26 cellular contexts compared by ENCODE assay signal in the genomic region with DNA sequence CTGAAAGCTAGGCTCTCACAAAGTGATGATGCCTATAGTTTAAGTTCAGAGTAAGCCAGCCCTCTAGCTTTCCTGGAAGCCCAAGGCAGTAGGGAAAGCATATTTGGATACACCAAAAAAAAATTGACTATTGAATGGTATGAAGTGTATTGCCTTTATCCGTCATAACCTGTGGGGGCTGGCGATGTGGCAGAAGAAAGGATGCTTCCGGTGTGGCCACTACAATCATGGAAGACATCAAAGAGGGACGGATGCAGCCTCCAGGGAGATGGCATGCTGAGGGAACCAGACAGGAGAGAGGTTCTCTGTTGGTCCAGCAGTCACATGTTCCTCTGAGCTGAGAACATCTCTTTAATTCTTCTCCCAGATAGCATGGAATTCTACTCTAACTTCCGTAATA.
A peak's percentile ranks its signal among the peaks of the same experiment; 100 is the strongest.
DNase-seq lines count a peak whose midpoint lies in the region; ATAC-seq and TF ChIP-seq lines count a peak whose summit lies in the region.
"Had no signal": no experiment of that assay in that cellular context is flagged by ENCODE, and none has a peak within 500 bp of the region (broad histone marks: within the 10 kb centered on the region; RNA-seq: fewer than 3 reads in every experiment).

No MANE protein-coding gene starts in this region.

- peaks cover 55% of the 10 kb centered on the region for H3K27me3 ChIP-seq in neural progenitor cell
- H3K27me3 ChIP-seq: BE2C, BLaER1 had no signal

- H3K27ac Mint-ChIP-seq in neural progenitor cell (peak overlapping the region; percentile 80), type B pancreatic cell (no peak overlapping the region)
- H3K27ac Mint-ChIP-seq in T-helper 2 cell treated with Interferon-gamma antibody and Interleukin-4, amounts not matched to agents 5 μg/mL and 100 μg/mL, for 36 hours = no peak overlapping the region
- H3K27ac Mint-ChIP-seq: CD14-positive monocyte; CD4-positive, CD25-positive, alpha-beta regulatory T cell; CD8-positive, alpha-beta memory T cell had no signal

- peak; percentile 24 for DNase-seq in ecto neural progenitor cell (ENCODE audit: low spot score)
- peak; percentile 26 for DNase-seq in islet precursor cell
- no peak for DNase-seq in neural progenitor cell (ENCODE audit: low spot score)
- peak; percentile 18 for DNase-seq in type B pancreatic cell (ENCODE audit: extremely low spot score, unreplicated experiment)
- DNase-seq in T-helper 2 cell treated with Interferon-gamma antibody and Interleukin-4, amounts not matched to agents 5 μg/mL and 100 μg/mL, for 36 hours (ENCODE audit: low spot score) = no peak
- DNase-seq in NCI-H748 (lab: John Stamatoyannopoulos, UW; ENCODE audit: unreplicated experiment) = no peak
- DNase-seq in dedifferentiated amniotic fluid mesenchymal stem cell (ENCODE audit: extremely low spot score) = no peak
- DNase-seq: 8988T; ACHN; BE2C; C1 segment of cervical spinal cord; CD4-positive, alpha-beta memory T cell; CD4-positive, CD25-positive, alpha-beta regulatory T cell; CD8-positive, alpha-beta memory T cell; COR-L47; DMS 273 treated with DMSO at 0.1 percent for 48 hours; DMS153; DMS53; DMS79; DND-41; EL; GDM1 had no signal

- no peaks in the 10 kb centered on the region for H3K36me3 ChIP-seq in neural progenitor cell
- H3K36me3 ChIP-seq: BE2C, BLaER1 had no signal

- H3K4me3 Mint-ChIP-seq in neural progenitor cell = no peak overlapping the region
- no peak overlapping the region for H3K4me3 Mint-ChIP-seq in type B pancreatic cell
- H3K4me3 Mint-ChIP-seq in T-helper 2 cell treated with Interferon-gamma antibody and Interleukin-4, amounts not matched to agents 5 μg/mL and 100 μg/mL, for 36 hours = no peak overlapping the region
- H3K4me3 Mint-ChIP-seq: CD14-positive monocyte; CD4-positive, alpha-beta memory T cell; CD4-positive, CD25-positive, alpha-beta regulatory T cell; CD8-positive, alpha-beta memory T cell had no signal

- no peak for ATAC-seq in SK-N-SH treated with all-trans-retinoic acid at 6 μM for 48 hours
- ATAC-seq: GM12878 had no signal

- H3K9me3 Mint-ChIP-seq in neural progenitor cell (peaks cover 51% of the 10 kb centered on the region), type B pancreatic cell (peaks cover 8% of the 10 kb centered on the region)
- no peaks in the 10 kb centered on the region for H3K9me3 Mint-ChIP-seq in T-helper 2 cell treated with Interferon-gamma antibody and Interleukin-4, amounts not matched to agents 5 μg/mL and 100 μg/mL, for 36 hours
- H3K9me3 Mint-ChIP-seq: CD4-positive, alpha-beta memory T cell had no signal

- peaks cover 12% of the 10 kb centered on the region for H3K36me3 Mint-ChIP-seq in neural progenitor cell
- H3K36me3 Mint-ChIP-seq in type B pancreatic cell = no peaks in the 10 kb centered on the region
- H3K36me3 Mint-ChIP-seq in T-helper 2 cell treated with Interferon-gamma antibody and Interleukin-4, amounts not matched to agents 5 μg/mL and 100 μg/mL, for 36 hours (ENCODE audit: low read depth) = no peaks in the 10 kb centered on the region
- H3K36me3 Mint-ChIP-seq: CD14-positive monocyte; CD4-positive, alpha-beta memory T cell; CD4-positive, CD25-positive, alpha-beta regulatory T cell; CD8-positive, alpha-beta memory T cell had no signal

- TF ChIP-seq CTCF in neural progenitor cell (IDR thresholded peaks at IDR 0.05) (no peak), type B pancreatic cell (conservative IDR thresholded peaks at IDR 0.05) (no peak)

- no peak overlapping the region for H2AFZ ChIP-seq in neural progenitor cell (replicated peaks)

- no peak overlapping the region for H3K4me2 ChIP-seq in neural progenitor cell
- H3K4me2 ChIP-seq: BLaER1 had no signal

- peaks cover 18% of the 10 kb centered on the region for H3K27me3 Mint-ChIP-seq in neural progenitor cell (ENCODE audit: insufficient read depth, low read depth)
- peaks cover 8% of the 10 kb centered on the region for H3K27me3 Mint-ChIP-seq in type B pancreatic cell
- H3K27me3 Mint-ChIP-seq in T-helper 2 cell treated with Interferon-gamma antibody and Interleukin-4, amounts not matched to agents 5 μg/mL and 100 μg/mL, for 36 hours (ENCODE audit: low read depth) = peaks cover 2% of the 10 kb centered on the region
- H3K27me3 Mint-ChIP-seq: CD4-positive, CD25-positive, alpha-beta regulatory T cell had no signal

- H3K4me1 Mint-ChIP-seq in neural progenitor cell (peaks cover 37% of the 10 kb centered on the region), type B pancreatic cell (ENCODE audit: unreplicated experiment) (peaks cover 11% of the 10 kb centered on the region)
- H3K4me1 Mint-ChIP-seq in T-helper 2 cell treated with Interferon-gamma antibody and Interleukin-4, amounts not matched to agents 5 μg/mL and 100 μg/mL, for 36 hours (ENCODE audit: low read depth) = no peaks in the 10 kb centered on the region
- H3K4me1 Mint-ChIP-seq: CD14-positive monocyte; CD4-positive, alpha-beta memory T cell; CD4-positive, CD25-positive, alpha-beta regulatory T cell; CD8-positive, alpha-beta memory T cell had no signal

- no peaks in the 10 kb centered on the region for H3K9me3 ChIP-seq in neural progenitor cell (ENCODE audit: low read depth)
- H3K9me3 ChIP-seq: BE2C had no signal

- H3K4me1 ChIP-seq in neural progenitor cell = peaks cover 23% of the 10 kb centered on the region
- H3K4me1 ChIP-seq: BE2C, BLaER1 had no signal

- H3K9ac ChIP-seq in neural progenitor cell = no peak overlapping the region
- H3K9ac ChIP-seq: BLaER1 had no signal

- H4K20me1 ChIP-seq in neural progenitor cell (ENCODE audit: low read depth) = no peaks in the 10 kb centered on the region
- H4K20me1 ChIP-seq: BLaER1 had no signal

- H3K79me2 ChIP-seq in neural progenitor cell (ENCODE audit: low read depth) = no peaks in the 10 kb centered on the region

- no peak overlapping the region for H3K27ac ChIP-seq in neural progenitor cell
- H3K27ac ChIP-seq: BLaER1 had no signal

- peaks cover 5% of the 10 kb centered on the region for H3F3A ChIP-seq in neural progenitor cell (ENCODE audit: low read depth)

- no peak overlapping the region for H3K4me3 ChIP-seq in neural progenitor cell
- H3K4me3 ChIP-seq: BLaER1, GM12878 had no signal

TF ChIP-seq in SK-N-SH treated with all-trans-retinoic acid at 6 μM for 48 hours, 23 proteins besides CTCF, POLR2A, EP300 and RAD21 (continues in another document):
- TF ChIP-seq GLIS3 (CRISPR knock-in tag; IDR thresholded peaks at IDR 0.05) (no peak), ZC3H10 (CRISPR knock-in tag; IDR thresholded peaks at IDR 0.05) (no peak), ZNF70 (CRISPR knock-in tag; IDR thresholded peaks at IDR 0.05) (no peak), SNAI2 (CRISPR knock-in tag; IDR thresholded peaks at IDR 0.05) (no peak), OSR1 (CRISPR knock-in tag; IDR thresholded peaks at IDR 0.05) (no peak), CSDC2 (CRISPR knock-in tag; IDR thresholded peaks at IDR 0.05) (no peak), PPARA (CRISPR knock-in tag; IDR thresholded peaks at IDR 0.05; ENCODE audit: borderline replicate concordance) (no peak)
- TF ChIP-seq, protein P1, sequence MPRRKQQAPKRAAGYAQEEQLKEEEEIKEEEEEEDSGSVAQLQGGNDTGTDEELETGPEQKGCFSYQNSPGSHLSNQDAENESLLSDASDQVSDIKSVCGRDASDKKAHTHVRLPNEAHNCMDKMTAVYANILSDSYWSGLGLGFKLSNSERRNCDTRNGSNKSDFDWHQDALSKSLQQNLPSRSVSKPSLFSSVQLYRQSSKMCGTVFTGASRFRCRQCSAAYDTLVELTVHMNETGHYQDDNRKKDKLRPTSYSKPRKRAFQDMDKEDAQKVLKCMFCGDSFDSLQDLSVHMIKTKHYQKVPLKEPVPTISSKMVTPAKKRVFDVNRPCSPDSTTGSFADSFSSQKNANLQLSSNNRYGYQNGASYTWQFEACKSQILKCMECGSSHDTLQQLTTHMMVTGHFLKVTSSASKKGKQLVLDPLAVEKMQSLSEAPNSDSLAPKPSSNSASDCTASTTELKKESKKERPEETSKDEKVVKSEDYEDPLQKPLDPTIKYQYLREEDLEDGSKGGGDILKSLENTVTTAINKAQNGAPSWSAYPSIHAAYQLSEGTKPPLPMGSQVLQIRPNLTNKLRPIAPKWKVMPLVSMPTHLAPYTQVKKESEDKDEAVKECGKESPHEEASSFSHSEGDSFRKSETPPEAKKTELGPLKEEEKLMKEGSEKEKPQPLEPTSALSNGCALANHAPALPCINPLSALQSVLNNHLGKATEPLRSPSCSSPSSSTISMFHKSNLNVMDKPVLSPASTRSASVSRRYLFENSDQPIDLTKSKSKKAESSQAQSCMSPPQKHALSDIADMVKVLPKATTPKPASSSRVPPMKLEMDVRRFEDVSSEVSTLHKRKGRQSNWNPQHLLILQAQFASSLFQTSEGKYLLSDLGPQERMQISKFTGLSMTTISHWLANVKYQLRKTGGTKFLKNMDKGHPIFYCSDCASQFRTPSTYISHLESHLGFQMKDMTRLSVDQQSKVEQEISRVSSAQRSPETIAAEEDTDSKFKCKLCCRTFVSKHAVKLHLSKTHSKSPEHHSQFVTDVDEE (CRISPR knock-in tag; IDR thresholded peaks at IDR 0.05) = no peak
- TF ChIP-seq, protein P2, sequence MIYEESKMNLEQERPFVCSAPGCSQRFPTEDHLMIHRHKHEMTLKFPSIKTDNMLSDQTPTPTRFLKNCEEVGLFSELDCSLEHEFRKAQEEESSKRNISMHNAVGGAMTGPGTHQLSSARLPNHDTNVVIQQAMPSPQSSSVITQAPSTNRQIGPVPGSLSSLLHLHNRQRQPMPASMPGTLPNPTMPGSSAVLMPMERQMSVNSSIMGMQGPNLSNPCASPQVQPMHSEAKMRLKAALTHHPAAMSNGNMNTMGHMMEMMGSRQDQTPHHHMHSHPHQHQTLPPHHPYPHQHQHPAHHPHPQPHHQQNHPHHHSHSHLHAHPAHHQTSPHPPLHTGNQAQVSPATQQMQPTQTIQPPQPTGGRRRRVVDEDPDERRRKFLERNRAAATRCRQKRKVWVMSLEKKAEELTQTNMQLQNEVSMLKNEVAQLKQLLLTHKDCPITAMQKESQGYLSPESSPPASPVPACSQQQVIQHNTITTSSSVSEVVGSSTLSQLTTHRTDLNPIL (CRISPR knock-in tag; IDR thresholded peaks at IDR 0.05; ENCODE audit: low read depth) = no peak
- TF ChIP-seq, protein P3, sequence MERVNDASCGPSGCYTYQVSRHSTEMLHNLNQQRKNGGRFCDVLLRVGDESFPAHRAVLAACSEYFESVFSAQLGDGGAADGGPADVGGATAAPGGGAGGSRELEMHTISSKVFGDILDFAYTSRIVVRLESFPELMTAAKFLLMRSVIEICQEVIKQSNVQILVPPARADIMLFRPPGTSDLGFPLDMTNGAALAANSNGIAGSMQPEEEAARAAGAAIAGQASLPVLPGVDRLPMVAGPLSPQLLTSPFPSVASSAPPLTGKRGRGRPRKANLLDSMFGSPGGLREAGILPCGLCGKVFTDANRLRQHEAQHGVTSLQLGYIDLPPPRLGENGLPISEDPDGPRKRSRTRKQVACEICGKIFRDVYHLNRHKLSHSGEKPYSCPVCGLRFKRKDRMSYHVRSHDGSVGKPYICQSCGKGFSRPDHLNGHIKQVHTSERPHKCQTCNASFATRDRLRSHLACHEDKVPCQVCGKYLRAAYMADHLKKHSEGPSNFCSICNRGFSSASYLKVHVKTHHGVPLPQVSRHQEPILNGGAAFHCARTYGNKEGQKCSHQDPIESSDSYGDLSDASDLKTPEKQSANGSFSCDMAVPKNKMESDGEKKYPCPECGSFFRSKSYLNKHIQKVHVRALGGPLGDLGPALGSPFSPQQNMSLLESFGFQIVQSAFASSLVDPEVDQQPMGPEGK (CRISPR knock-in tag; IDR thresholded peaks at IDR 0.05; ENCODE audit: borderline replicate concordance) = no peak

Comparison
In these comparisons a context has a peak if more than half of its experiments do, and no peak if none do; other contexts are left out.
1. DNase-seq: peak in ecto neural progenitor cell (single experiment), islet precursor cell (single experiment) and type B pancreatic cell (single experiment); none in neural progenitor cell (single experiment), T-helper 2 cell treated with Interferon-gamma antibody and Interleukin-4, amounts not matched to agents 5 μg/mL and 100 μg/mL, for 36 hours (single experiment), NCI-H748 (single experiment) and dedifferentiated amniotic fluid mesenchymal stem cell (single experiment).